1 cellular context compared by ENCODE assay signal in the genomic region with DNA sequence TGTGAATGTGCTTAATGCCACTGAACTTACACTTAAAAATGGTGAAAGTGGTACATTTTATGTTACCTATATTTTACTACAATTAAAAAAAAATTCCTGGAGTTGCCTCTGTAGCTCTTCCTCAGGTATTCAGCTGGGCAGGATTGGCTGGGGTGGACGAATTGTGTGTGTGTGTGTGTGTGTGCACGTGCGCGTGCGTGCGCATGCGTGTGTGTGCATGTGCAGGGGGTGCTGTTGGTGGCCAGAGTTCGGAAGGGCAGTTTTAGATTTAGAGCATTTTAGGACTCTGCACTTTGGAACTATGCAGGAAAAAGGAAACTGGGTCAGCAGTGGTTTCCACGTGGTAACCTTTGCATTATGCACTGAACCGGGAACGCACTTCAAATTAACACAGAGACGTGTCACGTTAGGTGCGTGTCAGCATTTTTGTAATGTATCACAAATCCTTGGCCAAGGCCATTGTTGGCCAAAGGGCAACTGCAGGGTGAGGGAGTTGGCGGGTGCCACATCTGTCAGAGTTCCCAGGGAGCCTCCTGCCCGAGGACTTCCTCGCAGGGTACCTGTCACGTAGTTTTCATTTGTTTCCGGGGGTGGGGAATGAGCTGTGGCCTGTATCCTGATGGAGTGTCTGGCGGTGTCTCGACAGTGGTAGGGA.
A peak's percentile ranks its signal among the peaks of the same experiment; 100 is the strongest.
TF ChIP-seq lines count a peak whose summit lies in the region.

No MANE protein-coding gene starts in this region.

TF ChIP-seq in liver, 16 proteins besides CTCF, POLR2A, EP300 and RAD21 (continued from another document):
- TF ChIP-seq, protein P1, sequence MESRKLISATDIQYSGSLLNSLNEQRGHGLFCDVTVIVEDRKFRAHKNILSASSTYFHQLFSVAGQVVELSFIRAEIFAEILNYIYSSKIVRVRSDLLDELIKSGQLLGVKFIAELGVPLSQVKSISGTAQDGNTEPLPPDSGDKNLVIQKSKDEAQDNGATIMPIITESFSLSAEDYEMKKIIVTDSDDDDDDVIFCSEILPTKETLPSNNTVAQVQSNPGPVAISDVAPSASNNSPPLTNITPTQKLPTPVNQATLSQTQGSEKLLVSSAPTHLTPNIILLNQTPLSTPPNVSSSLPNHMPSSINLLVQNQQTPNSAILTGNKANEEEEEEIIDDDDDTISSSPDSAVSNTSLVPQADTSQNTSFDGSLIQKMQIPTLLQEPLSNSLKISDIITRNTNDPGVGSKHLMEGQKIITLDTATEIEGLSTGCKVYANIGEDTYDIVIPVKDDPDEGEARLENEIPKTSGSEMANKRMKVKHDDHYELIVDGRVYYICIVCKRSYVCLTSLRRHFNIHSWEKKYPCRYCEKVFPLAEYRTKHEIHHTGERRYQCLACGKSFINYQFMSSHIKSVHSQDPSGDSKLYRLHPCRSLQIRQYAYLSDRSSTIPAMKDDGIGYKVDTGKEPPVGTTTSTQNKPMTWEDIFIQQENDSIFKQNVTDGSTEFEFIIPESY (IDR thresholded peaks at IDR 0.05): peak; percentile 96
